Comparison of ENCODE assay signal across 18 cellular contexts in genomic region chr6:65633516-65633915, GRCh38.
"Had no signal": no experiment of that assay in that cellular context is flagged by ENCODE, and none has a peak within 500 bp of the region (broad histone marks: within the 10 kb centered on the region; RNA-seq: fewer than 3 reads in every experiment).

No MANE protein-coding gene starts in this region.

- H3K36me3 ChIP-seq: right atrium auricular region, suprapubic skin had no signal

- DNase-seq: activated CD4-positive, alpha-beta memory T cell treated with anti-CD3 and anti-CD28 coated beads, Interleukin-2, amount 10 ng/mL, durations not matched to agents 7 days and 5 days; activated effector memory CD4-positive, alpha-beta T cell treated with anti-CD3 and anti-CD28 coated beads, Interleukin-2, amount 50 U/mL, for 16 hours; activated T-cell treated with anti-CD3 and anti-CD28 coated beads, Interleukin-2, amount 50 U/mL, for 48 hours; body of pancreas; effector memory CD4-positive, alpha-beta T cell; foreskin keratinocyte; glutamatergic neuron; kidney glomerular epithelial cell; nephron progenitor cell; occipital lobe; stimulated activated CD4-positive, alpha-beta T cell treated with anti-CD3 and anti-CD28 coated beads, Interleukin-15, amount 100 ng/mL, for 24 hours; stimulated activated CD4-positive, alpha-beta T cell treated with anti-CD3 and anti-CD28 coated beads, Interleukin-4, amount 100 ng/mL, for 24 hours; stimulated activated naive CD8-positive, alpha-beta T cell treated with anti-CD3 and anti-CD28 coated beads, Interleukin-15, Interleukin-2, amounts not matched to agents 100 U/mL and 50 U/mL, for 24 hours; WERI-Rb-1 had no signal

- H3K27me3 ChIP-seq: body of pancreas, foreskin keratinocyte, right atrium auricular region, suprapubic skin had no signal

- H3K27ac Mint-ChIP-seq: activated CD4-positive, alpha-beta memory T cell treated with anti-CD3 and anti-CD28 coated beads, Interleukin-2, amount 10 ng/mL, durations not matched to agents 7 days and 5 days; activated naive CD4-positive, alpha-beta T cell treated with anti-CD3 and anti-CD28 coated beads, Interleukin-2, amount 50 U/mL, for 24 hours; nephron progenitor cell had no signal

- H3K27ac ChIP-seq: body of pancreas, foreskin keratinocyte, right atrium auricular region, skin epidermis, suprapubic skin, WERI-Rb-1 had no signal

- H3K4me3 ChIP-seq: body of pancreas, right atrium auricular region, skin epidermis, suprapubic skin had no signal

- H3K27me3 Mint-ChIP-seq: activated CD4-positive, alpha-beta memory T cell treated with anti-CD3 and anti-CD28 coated beads, Interleukin-2, amount 10 ng/mL, durations not matched to agents 7 days and 5 days; activated naive CD4-positive, alpha-beta T cell treated with anti-CD3 and anti-CD28 coated beads, Interleukin-2, amount 50 U/mL, for 24 hours had no signal

- H3K4me1 ChIP-seq: body of pancreas, foreskin keratinocyte, right atrium auricular region, suprapubic skin had no signal

- H3K9me3 Mint-ChIP-seq: activated naive CD4-positive, alpha-beta T cell treated with anti-CD3 and anti-CD28 coated beads, Interleukin-2, amount 50 U/mL, for 24 hours had no signal

- H3K9me3 ChIP-seq: body of pancreas, right atrium auricular region, suprapubic skin had no signal

- H3K4me1 Mint-ChIP-seq: activated CD4-positive, alpha-beta memory T cell treated with anti-CD3 and anti-CD28 coated beads, Interleukin-2, amount 10 ng/mL, durations not matched to agents 7 days and 5 days; activated naive CD4-positive, alpha-beta T cell treated with anti-CD3 and anti-CD28 coated beads, Interleukin-2, amount 50 U/mL, for 24 hours; nephron progenitor cell had no signal

- ATAC-seq: body of pancreas; foreskin keratinocyte; stimulated activated naive CD8-positive, alpha-beta T cell treated with anti-CD3 and anti-CD28 coated beads, Interleukin-15, Interleukin-2, amounts not matched to agents 100 U/mL and 50 U/mL, for 24 hours had no signal

- H3K36me3 Mint-ChIP-seq: activated naive CD4-positive, alpha-beta T cell treated with anti-CD3 and anti-CD28 coated beads, Interleukin-2, amount 50 U/mL, for 24 hours had no signal

- H3K4me3 Mint-ChIP-seq: activated CD4-positive, alpha-beta memory T cell treated with anti-CD3 and anti-CD28 coated beads, Interleukin-2, amount 10 ng/mL, durations not matched to agents 7 days and 5 days; activated naive CD4-positive, alpha-beta T cell treated with anti-CD3 and anti-CD28 coated beads, Interleukin-2, amount 50 U/mL, for 24 hours; nephron progenitor cell had no signal
